In genomic region chr14:46325157-46325556, GRCh38 we compare ENCODE assay signal across 23 cellular contexts.
"Had no signal": no experiment of that assay in that cellular context is flagged by ENCODE, and none has a peak within 500 bp of the region (broad histone marks: within the 10 kb centered on the region; RNA-seq: fewer than 3 reads in every experiment).

No MANE protein-coding gene starts in this region.

- H3K27ac ChIP-seq: colonic mucosa, heart left ventricle, left ventricle myocardium inferior, lower lobe of right lung, parathyroid adenoma, psoas muscle, spleen, tibial artery, upper lobe of right lung had no signal

- ATAC-seq: heart left ventricle; left cardiac atrium; lower lobe of right lung; psoas muscle; sciatic nerve; stimulated activated memory B cell treated with anti-CD40 and anti-IgM and Interleukin-4, amounts not matched to agents 10 μg/mL and 1 μg/mL and 100 μg/mL, for 72 hours; upper lobe of right lung had no signal

- H3K36me3 Mint-ChIP-seq: memory B cell; naive B cell; stimulated activated memory B cell treated with anti-CD40 and anti-IgM and Interleukin-4, amounts not matched to agents 10 μg/mL and 1 μg/mL and 100 μg/mL, for 72 hours had no signal

- H3K27me3 Mint-ChIP-seq: memory B cell; naive B cell; stimulated activated memory B cell treated with anti-CD40 and anti-IgM and Interleukin-4, amounts not matched to agents 10 μg/mL and 1 μg/mL and 100 μg/mL, for 72 hours; stimulated activated naive CD8-positive, alpha-beta T cell treated with anti-CD3 and anti-CD28 coated beads, Interleukin-15, Interleukin-2, amounts not matched to agents 100 ng/mL and 50 ng/mL, for 24 hours had no signal

- H3K36me3 ChIP-seq: colonic mucosa, heart left ventricle, left ventricle myocardium inferior, lower lobe of right lung, spleen, tibial artery, upper lobe of right lung had no signal

- H3K4me1 ChIP-seq: colonic mucosa, heart left ventricle, left ventricle myocardium inferior, lower lobe of right lung, parathyroid adenoma, psoas muscle, spleen, tibial artery, upper lobe of right lung had no signal

- H3K4me1 Mint-ChIP-seq: memory B cell; naive B cell; stimulated activated memory B cell treated with anti-CD40 and anti-IgM and Interleukin-4, amounts not matched to agents 10 μg/mL and 1 μg/mL and 100 μg/mL, for 72 hours had no signal

- H3K9me3 ChIP-seq: colonic mucosa, heart left ventricle, left ventricle myocardium inferior, lower lobe of right lung, psoas muscle, spleen, tibial artery, upper lobe of right lung had no signal

- DNase-seq: colonic mucosa; dermis blood vessel endothelial cell; foreskin melanocyte; heart left ventricle; hypothalamus; left cardiac atrium; left ventricle myocardium inferior; lower lobe of right lung; naive B cell; psoas muscle; retina; spleen; stimulated activated CD4-positive, alpha-beta T cell treated with anti-CD3 and anti-CD28 coated beads, Interleukin-15, amount 100 ng/mL, for 24 hours; stimulated activated CD4-positive, alpha-beta T cell treated with anti-CD3 and anti-CD28 coated beads, Interleukin-1b, Interleukin-23, amount 100 ng/mL, for 48 hours; stimulated activated CD4-positive, alpha-beta T cell treated with anti-CD3 and anti-CD28 coated beads, Interleukin-4, amount 100 ng/mL, for 24 hours; tibial artery; upper lobe of right lung had no signal

- H3K79me2 ChIP-seq: parathyroid adenoma had no signal

- H3K9me3 Mint-ChIP-seq: nephron had no signal

- H3K4me3 ChIP-seq: colonic mucosa, heart left ventricle, left ventricle myocardium inferior, lower lobe of right lung, psoas muscle, spleen, tibial artery, upper lobe of right lung had no signal

- H3K27ac Mint-ChIP-seq: memory B cell; naive B cell; nephron; stimulated activated memory B cell treated with anti-CD40 and anti-IgM and Interleukin-4, amounts not matched to agents 10 μg/mL and 1 μg/mL and 100 μg/mL, for 72 hours; stimulated activated naive CD8-positive, alpha-beta T cell treated with anti-CD3 and anti-CD28 coated beads, Interleukin-15, Interleukin-2, amounts not matched to agents 100 ng/mL and 50 ng/mL, for 24 hours had no signal

- H3K27me3 ChIP-seq: colonic mucosa, heart left ventricle, spleen, tibial artery, upper lobe of right lung had no signal

- H2AFZ ChIP-seq: parathyroid adenoma had no signal

- H3K4me3 Mint-ChIP-seq: memory B cell; naive B cell; nephron; stimulated activated memory B cell treated with anti-CD40 and anti-IgM and Interleukin-4, amounts not matched to agents 10 μg/mL and 1 μg/mL and 100 μg/mL, for 72 hours; stimulated activated naive CD8-positive, alpha-beta T cell treated with anti-CD3 and anti-CD28 coated beads, Interleukin-15, Interleukin-2, amounts not matched to agents 100 ng/mL and 50 ng/mL, for 24 hours had no signal
